Comparison of ENCODE assay signal across 17 cellular contexts in the genomic region with DNA sequence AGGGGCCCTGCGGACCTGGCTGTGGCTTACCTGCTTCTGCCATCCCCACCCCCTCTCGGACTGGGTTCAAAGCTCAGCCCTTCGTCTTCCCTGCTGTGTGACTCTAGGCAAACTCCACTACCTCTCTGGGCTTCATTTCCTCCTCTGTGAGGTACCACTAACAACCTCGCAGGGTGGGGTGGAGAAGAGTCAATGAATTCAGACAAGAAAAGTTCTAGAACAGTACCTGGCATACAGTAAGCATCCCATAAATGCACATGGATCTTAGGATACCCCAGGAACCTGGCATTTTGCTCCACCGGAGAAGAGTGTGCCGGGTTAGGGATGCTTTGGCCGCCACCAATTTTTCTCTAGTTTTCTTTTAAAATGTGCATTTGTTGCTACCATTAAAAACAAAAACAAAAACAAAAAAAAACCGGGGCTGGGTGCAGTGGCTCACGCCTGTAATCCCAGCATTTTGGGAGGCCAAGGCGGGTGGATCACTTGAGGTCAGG. TPM values are rescaled to one million over a fixed set of nuclear protein-coding genes. Genes with fewer than 3 reads are reported as not detected.
DNase-seq lines count a peak whose midpoint lies in the region; ATAC-seq, FAIRE-seq and TF ChIP-seq lines count a peak whose summit lies in the region.
"Had no signal": no experiment of that assay in that cellular context is flagged by ENCODE, and none has a peak within 500 bp of the region (broad histone marks: within the 10 kb centered on the region; RNA-seq: fewer than 3 reads in every experiment).

No MANE protein-coding gene starts in this region.

- DNase-seq in heart left ventricle = no peak
- DNase-seq in Right ventricle myocardium superior = no peak
- no peak for DNase-seq in memory B cell (ENCODE audit: low spot score in 2 of 2)
- no peak for DNase-seq in tibial nerve (ENCODE audit: low spot score in 2 of 2)
- DNase-seq in GM19239 (ENCODE audit: insufficient read length, low spot score) = no peak
- DNase-seq in OCI-M2 (lab: John Stamatoyannopoulos, UW; ENCODE audit: unreplicated experiment) = no peak
- DNase-seq: cortex of kidney; DMS53; HCEC 1CT; hypothalamus; NCI-H1092 treated with DMSO at 0.1 percent for 48 hours; NCI-H226; stimulated activated naive CD4-positive, alpha-beta T cell treated with Interleukin-2 at 50 U/mL for 16 hours had no signal

- intact Hi-C loops in heart left ventricle (cut with DNase I) (no loop called here), Right ventricle myocardium superior (cut with DNase I) (no loop called here)

- 87 to 94% (median 89%) methylated on average over 10 of the region's 10 CpGs for WGBS in heart left ventricle, 4 donors
- 87 to 93% methylated on average over 10 of the region's 10 CpGs for WGBS in tibial nerve, 2 donors

- H3K4me1 ChIP-seq in heart left ventricle (peaks cover 0 to 76% (median 54%) of the 10 kb centered on the region in 12 donors), tibial nerve (peaks cover 0 to 86% (median 42%) of the 10 kb centered on the region in 4 donors)

- TF ChIP-seq POLR2A in heart left ventricle (IDR thresholded peaks at IDR 0.05) (no peak), tibial nerve (IDR thresholded peaks at IDR 0.05) (no peak)

- no peaks in the 10 kb centered on the region for H3K27me3 Mint-ChIP-seq in activated T-helper 17 cell treated with anti-CD3 and anti-CD28 coated beads, Interleukin-2, amount 50 U/mL, for 72 hours
- H3K27me3 Mint-ChIP-seq in memory B cell = no peaks in the 10 kb centered on the region

- H3K27me3 ChIP-seq in heart left ventricle = no peaks in the 10 kb centered on the region
- H3K27me3 ChIP-seq in tibial nerve = no peaks in the 10 kb centered on the region

- H3K4me3 Mint-ChIP-seq in activated T-helper 17 cell treated with anti-CD3 and anti-CD28 coated beads, Interleukin-2, amount 50 U/mL, for 72 hours = peak overlapping the region; percentile 25
- no peak overlapping the region for H3K4me3 Mint-ChIP-seq in memory B cell

- TF ChIP-seq CTCF in heart left ventricle (IDR thresholded peaks at IDR 0.05) (no peak), tibial nerve (IDR thresholded peaks at IDR 0.05) (no peak)

- no peaks in the 10 kb centered on the region for H3K9me3 Mint-ChIP-seq in activated T-helper 17 cell treated with anti-CD3 and anti-CD28 coated beads, Interleukin-2, amount 50 U/mL, for 72 hours
- H3K9me3 Mint-ChIP-seq in memory B cell = no peaks in the 10 kb centered on the region

- H3K9me3 ChIP-seq in heart left ventricle = no peaks in the 10 kb centered on the region
- H3K9me3 ChIP-seq in tibial nerve = no peaks in the 10 kb centered on the region

- H3K4me3 ChIP-seq in heart left ventricle (no peak overlapping the region), tibial nerve (no peak overlapping the region)
- H3K4me3 ChIP-seq: SK-N-MC had no signal

- no peak for TF ChIP-seq EP300 in tibial nerve (IDR thresholded peaks at IDR 0.05)

- no peak for FAIRE-seq in GM19239 (lab: Jason Lieb, UNC)

- peak overlapping the region; percentile 62 for H3K27ac Mint-ChIP-seq in activated T-helper 17 cell treated with anti-CD3 and anti-CD28 coated beads, Interleukin-2, amount 50 U/mL, for 72 hours
- H3K27ac Mint-ChIP-seq in memory B cell = peak overlapping the region; percentile 73

- H3K27ac ChIP-seq in heart left ventricle = peak overlapping the region in 9 of 12 donors; percentile 39 to 100 (median 79)
- peak overlapping the region in 3 of 4 donors; percentile 62 to 99 (median 91) for H3K27ac ChIP-seq in tibial nerve
- H3K27ac ChIP-seq: SK-N-MC had no signal

- H3K36me3 Mint-ChIP-seq in activated T-helper 17 cell treated with anti-CD3 and anti-CD28 coated beads, Interleukin-2, amount 50 U/mL, for 72 hours (ENCODE audit: low read depth) = peaks cover 79% of the 10 kb centered on the region
- peaks cover 22% of the 10 kb centered on the region for H3K36me3 Mint-ChIP-seq in memory B cell

- peaks cover 0 to 65% (median 59%) of the 10 kb centered on the region in 9 donors for H3K36me3 ChIP-seq in heart left ventricle
- peaks cover 0 to 62% (median 22%) of the 10 kb centered on the region in 3 donors for H3K36me3 ChIP-seq in tibial nerve

- ATAC-seq in heart left ventricle (no peak), Right ventricle myocardium superior (ENCODE audit: poor library complexity) (no peak), memory B cell (ENCODE audit: low read depth) (no peak), GM19351 (IDR thresholded peaks at IDR 0.05; ENCODE audit: unreplicated experiment) (no peak)
- ATAC-seq in activated T-helper 17 cell treated with anti-CD3 and anti-CD28 coated beads, Interleukin-2, amount 50 U/mL, for 72 hours (replicated peaks) = no peak
- ATAC-seq: left lobe of liver had no signal

- peaks cover 22% of the 10 kb centered on the region for H3K4me1 Mint-ChIP-seq in activated T-helper 17 cell treated with anti-CD3 and anti-CD28 coated beads, Interleukin-2, amount 50 U/mL, for 72 hours
- peaks cover 19% of the 10 kb centered on the region for H3K4me1 Mint-ChIP-seq in memory B cell

RNA-seq across cellular contexts. Expression of a gene that starts 3.4 kb away (rescaled TPM):
- 1,000 to 10,000 TPM in 1 of 9 donors, 100 to 1,000 TPM in 8; 593 to 1,121 (median 711) TPM for total RNA-seq in heart left ventricle
- polyA plus RNA-seq in heart left ventricle = 1,000 to 10,000 TPM in 1 of 2 donors, 100 to 1,000 TPM in 1; 686 to 1,459 TPM
- total RNA-seq in Right ventricle myocardium superior = 760 TPM
- total RNA-seq in activated T-helper 17 cell treated with anti-CD3 and anti-CD28 coated beads, Interleukin-2, amount 50 U/mL, for 72 hours = 100 to 1,000 TPM; 348 to 436 TPM
- 1,000 to 10,000 TPM in 1 of 4 donors, 100 to 1,000 TPM in 3; 449 to 1,111 (median 479) TPM for total RNA-seq in tibial nerve

RNA-seq across cellular contexts. Expression of a gene that starts 29.8 kb away (rescaled TPM):
- total RNA-seq in heart left ventricle = 10 to 100 TPM; 34.6 to 75.1 (median 40.5) TPM
- 10 to 100 TPM; 36.0 to 41.4 TPM for polyA plus RNA-seq in heart left ventricle
- 55.7 TPM for total RNA-seq in Right ventricle myocardium superior
- total RNA-seq in activated T-helper 17 cell treated with anti-CD3 and anti-CD28 coated beads, Interleukin-2, amount 50 U/mL, for 72 hours = 1 to 10 TPM; 2.5 to 3.5 TPM
- total RNA-seq in tibial nerve = 100 to 1,000 TPM in 3 of 4 donors, 10 to 100 TPM in 1; 87.5 to 184 (median 122) TPM

RNA-seq across cellular contexts. Expression of a gene that starts 35.3 kb away (rescaled TPM):
- total RNA-seq in heart left ventricle = 10 to 100 TPM; 55.3 to 91.8 (median 70.9) TPM
- polyA plus RNA-seq in heart left ventricle = 10 to 100 TPM; 43.5 to 74.6 TPM
- 61.3 TPM for total RNA-seq in Right ventricle myocardium superior
- 1 to 10 TPM; 1.9 to 2.6 TPM for total RNA-seq in activated T-helper 17 cell treated with anti-CD3 and anti-CD28 coated beads, Interleukin-2, amount 50 U/mL, for 72 hours
- 100 to 1,000 TPM in 3 of 4 donors, 10 to 100 TPM in 1; 65.1 to 114 (median 107) TPM for total RNA-seq in tibial nerve

Comparison
In these comparisons a context has a peak if more than half of its experiments do, and no peak if none do; other contexts are left out.
1. RNA of a gene that starts 29.8 kb away (total RNA-seq): 87.5 to 184 TPM in tibial nerve, 55.7 TPM in Right ventricle myocardium superior (single experiment) and 34.6 to 75.1 TPM in heart left ventricle; 2.5 to 3.5 TPM in activated T-helper 17 cell treated with anti-CD3 and anti-CD28 coated beads, Interleukin-2, amount 50 U/mL, for 72 hours; every median in the first group is over 4 times any median in the second.
2. RNA of a gene that starts 35.3 kb away (total RNA-seq): 65.1 to 114 TPM in tibial nerve, 55.3 to 91.8 TPM in heart left ventricle and 61.3 TPM in Right ventricle myocardium superior (single experiment); 1.9 to 2.6 TPM in activated T-helper 17 cell treated with anti-CD3 and anti-CD28 coated beads, Interleukin-2, amount 50 U/mL, for 72 hours; every median in the first group is over 10 times any median in the second.